Comparison of ENCODE assay signal across 11 cellular contexts in genomic region chr4:108169639-108170038, GRCh38. TPM values are rescaled to one million over a fixed set of nuclear protein-coding genes. Genes with fewer than 3 reads are reported as not detected.
A peak's percentile ranks its signal among the peaks of the same experiment; 100 is the strongest.
DNase-seq lines count a peak whose midpoint lies in the region; ATAC-seq and TF ChIP-seq lines count a peak whose summit lies in the region.
"Had no signal": no experiment of that assay in that cellular context is flagged by ENCODE, and none has a peak within 500 bp of the region (broad histone marks: within the 10 kb centered on the region; RNA-seq: fewer than 3 reads in every experiment).

No MANE protein-coding gene starts in this region.

- H3K27me3 Mint-ChIP-seq in activated CD4-positive, alpha-beta T cell treated with anti-CD3 and anti-CD28 coated beads for 36 hours, result peaks cover 12% of the 10 kb centered on the region
- H3K27me3 Mint-ChIP-seq in brain (peaks cover 67% of the 10 kb centered on the region), neural progenitor cell (ENCODE audit: insufficient read depth, low read depth) (peaks cover 16% of the 10 kb centered on the region)

- no peaks in the 10 kb centered on the region for H3K9me3 Mint-ChIP-seq in activated CD4-positive, alpha-beta T cell treated with anti-CD3 and anti-CD28 coated beads for 36 hours (ENCODE audit: low read depth)
- H3K9me3 Mint-ChIP-seq in brain, result no peaks in the 10 kb centered on the region
- H3K9me3 Mint-ChIP-seq in neural progenitor cell, result no peaks in the 10 kb centered on the region

- peaks cover 40% of the 10 kb centered on the region for H3K4me1 Mint-ChIP-seq in activated CD4-positive, alpha-beta T cell treated with anti-CD3 and anti-CD28 coated beads for 36 hours
- H3K4me1 Mint-ChIP-seq in brain (peaks cover 68% of the 10 kb centered on the region), neural progenitor cell (peaks cover 55% of the 10 kb centered on the region)

- DNase-seq in activated CD4-positive, alpha-beta T cell treated with anti-CD3 and anti-CD28 coated beads for 36 hours, result no peak
- no peak for DNase-seq in activated CD4-positive, alpha-beta T cell treated with anti-CD3 and anti-CD28 coated beads, Interleukin-2, amount 50 U/mL, for 48 hours
- DNase-seq in MM.1S (no peak), neural progenitor cell (ENCODE audit: low spot score) (no peak), COR-L47 (lab: John Stamatoyannopoulos, UW) (no peak), islet precursor cell (no peak)
- DNase-seq: activated effector memory CD4-positive, alpha-beta T cell treated with Interleukin-2 at 50 U/mL for 16 hours; esophagus squamous epithelium; OCI-M1 had no signal

- peak overlapping the region; percentile 85 for H3K4me3 Mint-ChIP-seq in activated CD4-positive, alpha-beta T cell treated with anti-CD3 and anti-CD28 coated beads for 36 hours
- peak overlapping the region; percentile 83 to 99 (median 88) for H3K4me3 Mint-ChIP-seq in brain
- peak overlapping the region; percentile 94 for H3K4me3 Mint-ChIP-seq in neural progenitor cell

- 29 to 39% methylated on average over 9 of the region's 9 CpGs for WGBS in gastroesophageal sphincter (ENCODE audit: low coverage in 1 of 2), 2 donors

- H3K4me2 ChIP-seq in MM.1S (ENCODE audit: low read depth, low read length) (peak overlapping the region; percentile 69; the same call in 1 of the 2 replicates), neural progenitor cell (peak overlapping the region; percentile 98)

- intact Hi-C loops in activated CD4-positive, alpha-beta T cell treated with anti-CD3 and anti-CD28 coated beads for 36 hours (cut with DNase I, micrococcal nuclease), result loop anchor here (2.0 to 5.0 kb wide), 10 partner anchors 122 to 453 kb away; partner anchors contain the start of gene RPL34 (in 1 of the 2)

- H3K9me3 ChIP-seq in MM.1S (replicated peaks; ENCODE audit: insufficient read depth, low read length), result no peaks in the 10 kb centered on the region
- no peaks in the 10 kb centered on the region for H3K9me3 ChIP-seq in neural progenitor cell (ENCODE audit: low read depth)
- H3K9me3 ChIP-seq in gastroesophageal sphincter, result no peaks in the 10 kb centered on the region
- H3K9me3 ChIP-seq: esophagus squamous epithelium had no signal

- H3K27me3 ChIP-seq in MM.1S (replicated peaks; ENCODE audit: insufficient read depth, low read length) (peaks cover 30% of the 10 kb centered on the region), neural progenitor cell (peaks cover 89% of the 10 kb centered on the region), gastroesophageal sphincter (peaks cover 93% of the 10 kb centered on the region)

- H3K27ac ChIP-seq in MM.1S (ENCODE audit: low read length) (no peak overlapping the region), neural progenitor cell (no peak overlapping the region), gastroesophageal sphincter (no peak overlapping the region)

- H3K36me3 Mint-ChIP-seq in activated CD4-positive, alpha-beta T cell treated with anti-CD3 and anti-CD28 coated beads for 36 hours (ENCODE audit: low read depth), result peaks cover 19% of the 10 kb centered on the region
- H3K36me3 Mint-ChIP-seq in brain (no peaks in the 10 kb centered on the region), neural progenitor cell (peaks cover 4% of the 10 kb centered on the region)

- CTCF ChIA-PET in activated CD4-positive, alpha-beta T cell treated with anti-CD3 and anti-CD28 coated beads for 36 hours (lab: Charles Lee), result interaction anchor here (1.5 to 1.9 kb wide), 2 partner anchors 126 to 139 kb away, joined by 3 to 21 read pairs; no protein-coding TSS in a partner anchor

- H3F3A ChIP-seq in MM.1S (ENCODE audit: insufficient read depth, low read length) (peaks cover 39% of the 10 kb centered on the region), neural progenitor cell (ENCODE audit: low read depth) (peaks cover 57% of the 10 kb centered on the region)

- no peak for TF ChIP-seq POLR2A in gastroesophageal sphincter (IDR thresholded peaks at IDR 0.05)

- no peaks in the 10 kb centered on the region for H3K9me2 ChIP-seq in MM.1S (replicated peaks; ENCODE audit: insufficient read depth, low read length)

- no peak for TF ChIP-seq EP300 in gastroesophageal sphincter (IDR thresholded peaks at IDR 0.05)

- POLR2A ChIA-PET in activated CD4-positive, alpha-beta T cell treated with anti-CD3 and anti-CD28 coated beads for 36 hours (lab: Charles Lee), result no interaction called here

- H3K36me3 ChIP-seq in MM.1S (replicated peaks; ENCODE audit: insufficient read depth, low read length), result no peaks in the 10 kb centered on the region; the same call in 1 of the 2 replicates
- no peaks in the 10 kb centered on the region for H3K36me3 ChIP-seq in neural progenitor cell
- H3K36me3 ChIP-seq in gastroesophageal sphincter, result no peaks in the 10 kb centered on the region
- H3K36me3 ChIP-seq: esophagus squamous epithelium had no signal

- TF ChIP-seq CTCF in MM.1S (IDR thresholded peaks at IDR 0.05; ENCODE audit: low read length) (no peak), brain (conservative IDR thresholded peaks at IDR 0.05) (no peak), neural progenitor cell (IDR thresholded peaks at IDR 0.05) (no peak), gastroesophageal sphincter (IDR thresholded peaks at IDR 0.05) (no peak)

- peak overlapping the region; percentile 92 for H3K27ac Mint-ChIP-seq in activated CD4-positive, alpha-beta T cell treated with anti-CD3 and anti-CD28 coated beads for 36 hours
- H3K27ac Mint-ChIP-seq in brain (peak overlapping the region in 4 of 5 experiments; percentile 74 to 87 (median 83)), neural progenitor cell (peak overlapping the region; percentile 13)

- H3K79me2 ChIP-seq in MM.1S (ENCODE audit: low read length) (peaks cover 30% of the 10 kb centered on the region), neural progenitor cell (ENCODE audit: low read depth) (no peaks in the 10 kb centered on the region)

- peaks cover 27% of the 10 kb centered on the region for H3K4me1 ChIP-seq in MM.1S (ENCODE audit: low read length)
- peaks cover 32% of the 10 kb centered on the region for H3K4me1 ChIP-seq in neural progenitor cell
- H3K4me1 ChIP-seq in gastroesophageal sphincter, result peaks cover 0 to 57% (median 21%) of the 10 kb centered on the region in 3 donors

- H3K4me3 ChIP-seq in MM.1S (ENCODE audit: low read length) (peak overlapping the region; percentile 89; the same call in 1 of the 2 replicates), neural progenitor cell (peak overlapping the region; percentile 71), gastroesophageal sphincter (peak overlapping the region in 1 of 2 donors; percentile 65)

- ATAC-seq in activated CD4-positive, alpha-beta T cell treated with anti-CD3 and anti-CD28 coated beads for 36 hours, result no peak
- ATAC-seq in gastroesophageal sphincter, result no peak

- H3K9ac ChIP-seq in MM.1S (ENCODE audit: low read length), result no peak overlapping the region
- H3K9ac ChIP-seq in neural progenitor cell, result no peak overlapping the region

- H4K20me1 ChIP-seq in MM.1S (ENCODE audit: insufficient read depth, low read length) (no peaks in the 10 kb centered on the region), neural progenitor cell (ENCODE audit: low read depth) (peaks cover 26% of the 10 kb centered on the region)

- H2AFZ ChIP-seq in MM.1S (ENCODE audit: low read length), result no peak overlapping the region
- H2AFZ ChIP-seq in neural progenitor cell (replicated peaks), result no peak overlapping the region

RNA-seq across cellular contexts. Expression of gene LEF1, which starts 0.9 kb away (rescaled TPM):
- 100 to 1,000 TPM; 175 to 302 TPM for total RNA-seq in activated CD4-positive, alpha-beta T cell treated with anti-CD3 and anti-CD28 coated beads for 36 hours
- polyA plus RNA-seq in brain (ENCODE audit: insufficient read depth, low read depth, low replicate concordance), result 6.8 TPM
- 15.0 and 19.4 TPM in 2 replicates for total RNA-seq in neural progenitor cell (ENCODE audit: low replicate concordance)
- 1 to 10 TPM in 3 of 4 donors, not detected in 1; 1.5 to 2.6 (median 2.4) TPM for total RNA-seq in gastroesophageal sphincter

Comparison
In these comparisons a context has a peak if more than half of its experiments do, and no peak if none do; other contexts are left out.
1. H3K27ac Mint-ChIP-seq: peak in every context shown above with its lines; median percentile 92 in activated CD4-positive, alpha-beta T cell treated with anti-CD3 and anti-CD28 coated beads for 36 hours; 83 in brain; 13 in neural progenitor cell.